ENCODE assay signal across 29 cellular contexts in genomic region chr7:43417455-43417854, GRCh38.
"Had no signal": no experiment of that assay in that cellular context is flagged by ENCODE, and none has a peak within 500 bp of the region (broad histone marks: within the 10 kb centered on the region; RNA-seq: fewer than 3 reads in every experiment).

No MANE protein-coding gene starts in this region.

- H3K27ac Mint-ChIP-seq: dendritic cell treated with granulocyte-macrophage colony-stimulating factor and Interleukin-4, amounts not matched to agents 40 ng/mL and 50 ng/mL, for 4 days; effector memory CD8-positive, alpha-beta T cell; endodermal cell had no signal

- H3K9me3 Mint-ChIP-seq: effector memory CD8-positive, alpha-beta T cell had no signal

- H3K4me1 ChIP-seq: colonic mucosa, esophagus muscularis mucosa, esophagus squamous epithelium, foreskin keratinocyte, gastrocnemius medialis, gastroesophageal sphincter, heart left ventricle, heart right ventricle had no signal

- H3K27me3 Mint-ChIP-seq: dendritic cell treated with granulocyte-macrophage colony-stimulating factor and Interleukin-4, amounts not matched to agents 40 ng/mL and 50 ng/mL, for 4 days had no signal

- H3K36me3 ChIP-seq: colonic mucosa, esophagus muscularis mucosa, esophagus squamous epithelium, gastrocnemius medialis, gastroesophageal sphincter, heart left ventricle, heart right ventricle had no signal

- H2AFZ ChIP-seq: hepatocyte had no signal

- H3K9me3 ChIP-seq: colonic mucosa, esophagus muscularis mucosa, esophagus squamous epithelium, gastrocnemius medialis, gastroesophageal sphincter, heart left ventricle, heart right ventricle had no signal

- H3K27ac ChIP-seq: colonic mucosa, coronary artery, dorsolateral prefrontal cortex, epithelial cell of prostate, esophagus muscularis mucosa, esophagus squamous epithelium, foreskin keratinocyte, gastrocnemius medialis, gastroesophageal sphincter, heart left ventricle, heart right ventricle, hepatocyte had no signal

- ATAC-seq: effector memory CD8-positive, alpha-beta T cell; esophagus mucosa; foreskin keratinocyte; gastrocnemius medialis; gastroesophageal sphincter; heart left ventricle; heart right ventricle had no signal

- DNase-seq: colonic mucosa; cortex of kidney; dermis blood vessel endothelial cell; dorsolateral prefrontal cortex; effector CD4-positive, alpha-beta T cell; effector CD8-positive, alpha-beta T cell; effector memory CD4-positive, alpha-beta T cell; effector memory CD8-positive, alpha-beta T cell; endodermal cell; erythroblast; esophagus squamous epithelium; foreskin fibroblast; foreskin keratinocyte; foreskin melanocyte; gastrocnemius medialis; glutamatergic neuron; head of caudate nucleus; heart left ventricle; heart right ventricle had no signal

- H3K4me2 ChIP-seq: hepatocyte had no signal

- H3K27me3 ChIP-seq: colonic mucosa, dorsolateral prefrontal cortex, esophagus muscularis mucosa, esophagus squamous epithelium, foreskin keratinocyte, gastrocnemius medialis, hepatocyte had no signal

- H3K4me3 Mint-ChIP-seq: dendritic cell treated with granulocyte-macrophage colony-stimulating factor and Interleukin-4, amounts not matched to agents 40 ng/mL and 50 ng/mL, for 4 days; effector memory CD8-positive, alpha-beta T cell; endodermal cell had no signal

- H3K79me2 ChIP-seq: hepatocyte had no signal

- H3K4me3 ChIP-seq: colonic mucosa, coronary artery, dorsolateral prefrontal cortex, esophagus muscularis mucosa, esophagus squamous epithelium, gastrocnemius medialis, gastroesophageal sphincter, heart left ventricle, heart right ventricle, hepatocyte had no signal

- FAIRE-seq: endometrium, endothelial cell of umbilical vein, frontal cortex had no signal
